1 cellular context compared by ENCODE assay signal in genomic region chr16:51382940-51383339, GRCh38.
TF ChIP-seq lines count a peak whose summit lies in the region.

No MANE protein-coding gene starts in this region.

TF ChIP-seq in WTC11, 78 proteins besides CTCF, POLR2A, EP300 and RAD21 (continued from another document):
- TF ChIP-seq STAT6 (CRISPR knock-in tag; conservative IDR thresholded peaks at IDR 0.05; ENCODE audit: low read depth) (no peak), RELA (CRISPR knock-in tag; IDR thresholded peaks at IDR 0.05; ENCODE audit: borderline replicate concordance) (no peak), USF1 (CRISPR knock-in tag; IDR thresholded peaks at IDR 0.05) (no peak), ZNF423 (CRISPR knock-in tag; IDR thresholded peaks at IDR 0.05) (no peak), SMAD3 (CRISPR knock-in tag; IDR thresholded peaks at IDR 0.05; ENCODE audit: borderline replicate concordance) (no peak), KAT7 (CRISPR knock-in tag; IDR thresholded peaks at IDR 0.05; ENCODE audit: borderline replicate concordance) (no peak), NR3C1 (CRISPR knock-in tag; conservative IDR thresholded peaks at IDR 0.05; ENCODE audit: low read depth) (no peak), ZBTB43 (CRISPR knock-in tag; IDR thresholded peaks at IDR 0.05) (no peak), MXD4 (CRISPR knock-in tag; IDR thresholded peaks at IDR 0.05; ENCODE audit: borderline replicate concordance) (no peak), FOXJ3 (CRISPR knock-in tag; IDR thresholded peaks at IDR 0.05; ENCODE audit: borderline replicate concordance) (no peak), USF2 (CRISPR knock-in tag; IDR thresholded peaks at IDR 0.05) (no peak)
